Comparison of ENCODE assay signal across 8 cellular contexts in genomic region chr3:28349397-28350000, GRCh38.
DNase-seq lines count a peak whose midpoint lies in the region; ATAC-seq and TF ChIP-seq lines count a peak whose summit lies in the region.

No MANE protein-coding gene starts in this region.

- peaks cover 23% of the 10 kb centered on the region for H3K36me3 Mint-ChIP-seq in nephron (ENCODE audit: low read depth)

- peak overlapping the region; percentile 88 for H3K27ac ChIP-seq in C4-2B

- H3K27me3 Mint-ChIP-seq in nephron (ENCODE audit: low read depth): no peaks in the 10 kb centered on the region

- H3K4me1 Mint-ChIP-seq in nephron: peaks cover 45% of the 10 kb centered on the region

- no peak; the same call in 1 of the 2 replicates for TF ChIP-seq CTCF in C4-2B (conservative IDR thresholded peaks at IDR 0.05)
- peak in 2 of 3 experiments; percentile 13 to 42 for TF ChIP-seq CTCF in nephron (IDR thresholded peaks at IDR 0.05; ENCODE audit: unreplicated experiment in 3 of 3)

- DNase-seq in NT2/D1 (ENCODE audit: low read depth, low spot score) (no peak), superior temporal gyrus (ENCODE audit: extremely low spot score) (no peak)
- DNase-seq in central memory CD4-positive, alpha-beta T cell: no peak

- no peaks in the 10 kb centered on the region for H3K9me3 ChIP-seq in NT2/D1 (ENCODE audit: insufficient read depth, low read length)
- H3K9me3 ChIP-seq in endocrine pancreas (ENCODE audit: control insufficient read depth, low read length): no peaks in the 10 kb centered on the region

- H3K27ac Mint-ChIP-seq in nephron: peak overlapping the region; percentile 98 to 99 (median 99)

- peak; percentile 0 for ATAC-seq in GM21526 (IDR thresholded peaks at IDR 0.05; ENCODE audit: low FRiP score, unreplicated experiment)
- ATAC-seq in HG03457 (IDR thresholded peaks at IDR 0.05; ENCODE audit: unreplicated experiment): no peak

- H3K4me3 Mint-ChIP-seq in nephron: peak overlapping the region; percentile 93 to 98 (median 94)

- H3K27me3 ChIP-seq in NT2/D1 (ENCODE audit: insufficient read depth, insufficient read length) (no peaks in the 10 kb centered on the region), endocrine pancreas (ENCODE audit: control insufficient read depth, insufficient read depth, low read length) (no peaks in the 10 kb centered on the region)

- H3K36me3 ChIP-seq in NT2/D1 (ENCODE audit: insufficient read depth, insufficient read length, low read length) (peaks cover 5% of the 10 kb centered on the region), endocrine pancreas (ENCODE audit: control insufficient read depth, insufficient read depth, low read length) (no peaks in the 10 kb centered on the region)

- H3K4me3 ChIP-seq in NT2/D1 (ENCODE audit: insufficient read length, low read depth) (peak overlapping the region; percentile 64), endocrine pancreas (ENCODE audit: control insufficient read depth, insufficient read depth, low read length) (peak overlapping the region; percentile 92)

- H3K9ac ChIP-seq in NT2/D1 (ENCODE audit: insufficient read length, low read depth) (peak overlapping the region; percentile 66), endocrine pancreas (ENCODE audit: control insufficient read depth, insufficient read depth, low read length) (peak overlapping the region; percentile 99)

- H3K9me3 Mint-ChIP-seq in nephron: peaks cover 25% of the 10 kb centered on the region

- H3K4me1 ChIP-seq in NT2/D1 (ENCODE audit: insufficient read depth, insufficient read length): no peaks in the 10 kb centered on the region
- peaks cover 36% of the 10 kb centered on the region for H3K4me1 ChIP-seq in endocrine pancreas (ENCODE audit: control insufficient read depth, insufficient read depth, low read length)
